ENCODE assay signal across 15 cellular contexts in the genomic region with DNA sequence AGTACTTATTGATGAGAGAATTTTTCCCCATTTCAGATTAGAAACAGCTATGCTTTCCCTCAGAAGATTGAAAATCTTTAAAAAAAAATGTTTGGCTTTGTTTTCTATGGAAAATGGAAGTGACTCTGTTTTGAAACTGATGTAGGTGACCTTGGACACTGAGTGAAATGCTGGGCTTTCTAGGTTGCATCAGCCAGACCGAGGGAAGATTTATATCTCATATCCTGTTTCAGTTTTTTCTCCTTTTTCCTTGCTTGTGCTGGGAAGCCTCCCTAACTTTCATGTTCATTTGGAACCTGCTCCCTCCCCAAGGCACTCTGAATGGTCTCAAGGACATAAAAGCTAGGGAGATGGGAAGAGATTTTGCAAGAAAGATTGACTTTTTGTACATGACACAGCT.
DNase-seq lines count a peak whose midpoint lies in the region; ATAC-seq, FAIRE-seq and TF ChIP-seq lines count a peak whose summit lies in the region.
"Had no signal": no experiment of that assay in that cellular context is flagged by ENCODE, and none has a peak within 500 bp of the region (broad histone marks: within the 10 kb centered on the region; RNA-seq: fewer than 3 reads in every experiment).

No MANE protein-coding gene starts in this region.

- no peak for FAIRE-seq in kidney (lab: Jason Lieb, UNC)
- FAIRE-seq: frontal cortex, GM12892 had no signal

- H3K4me3 ChIP-seq in skeletal muscle cell (ENCODE audit: low read depth, low read length) (no peak overlapping the region), kidney (ENCODE audit: low read length in 2 of 2) (no peak overlapping the region)
- H3K4me3 ChIP-seq: uterus had no signal

- H3K27ac ChIP-seq in kidney (ENCODE audit: low read depth in 2 of 2, low read length in 2 of 2): peak overlapping the region in 1 of 2 donors; percentile 71
- H3K27ac ChIP-seq: KMS-11, neutrophil, uterus had no signal

- intact Hi-C loops in kidney (cut with DNase I): no loop called here

- H3K9ac ChIP-seq in kidney (ENCODE audit: low read length in 2 of 2): no peak overlapping the region
- H3K9ac ChIP-seq: KMS-11 had no signal

- TF ChIP-seq CTCF in kidney (IDR thresholded peaks at IDR 0.05; ENCODE audit: borderline replicate concordance, extremely low read depth, insufficient read depth): no peak

- peaks cover 0 to 3% of the 10 kb centered on the region in 2 donors for H3K4me1 ChIP-seq in kidney (ENCODE audit: control insufficient read depth in 1 of 2, insufficient read depth in 1 of 2, low read depth in 1 of 2, low read length in 2 of 2)
- H3K4me1 ChIP-seq: uterus had no signal

- H3K9me3 ChIP-seq in kidney (ENCODE audit: control insufficient read depth in 1 of 2, low read length in 2 of 2): no peaks in the 10 kb centered on the region
- H3K9me3 ChIP-seq: neutrophil, uterus had no signal

- no peaks in the 10 kb centered on the region for H3K36me3 ChIP-seq in kidney (ENCODE audit: control insufficient read depth in 1 of 2, insufficient read depth in 2 of 2, low read length in 2 of 2)
- H3K36me3 ChIP-seq: neutrophil, uterus had no signal

- peak; percentile 62 for DNase-seq in GM03348 (ENCODE audit: low spot score)
- peak; percentile 70 for DNase-seq in amniotic epithelial cell (ENCODE audit: low read depth)
- peak; percentile 31 for DNase-seq in fibroblast of the conjunctiva (ENCODE audit: low read depth)
- peak; percentile 23 for DNase-seq in skeletal muscle cell (ENCODE audit: low read depth)
- no peak for DNase-seq in kidney
- no peak for DNase-seq in NOMO-1 treated with dmso at 0.1 percent for 144 hours (lab: John Stamatoyannopoulos, UW; ENCODE audit: unreplicated experiment)
- DNase-seq: mesendoderm, NCI-H1436 treated with DMSO at 0.1 percent for 48 hours, uterus had no signal

- ATAC-seq in GM21619 (IDR thresholded peaks at IDR 0.05; ENCODE audit: unreplicated experiment) (no peak), HG03520 (IDR thresholded peaks at IDR 0.05; ENCODE audit: unreplicated experiment) (no peak)

Comparison
In these comparisons a context has a peak if more than half of its experiments do, and no peak if none do; other contexts are left out.
1. DNase-seq: peak in GM03348 (single experiment), amniotic epithelial cell (single experiment), fibroblast of the conjunctiva (single experiment) and skeletal muscle cell (single experiment); none in kidney (single experiment) and NOMO-1 treated with dmso at 0.1 percent for 144 hours (single experiment).